Comparison of ENCODE assay signal across 1 cellular context in genomic region chr1:167220537-167221125, GRCh38.
TF ChIP-seq lines count a peak whose summit lies in the region.

Gene POU2F1, plus strand, starts transcription at chr1:167220886. Its CDS starts 12 bp downstream, at chr1:167220898.

TF ChIP-seq in H1, 55 proteins besides CTCF, POLR2A, EP300 and RAD21:
- TF ChIP-seq CREB1 (IDR thresholded peaks at IDR 0.05) (0 out of 2 replicates have a peak, but pooled peaks have one; percentile 5), NRF1 (IDR thresholded peaks at IDR 0.05; ENCODE audit: low read depth, low read length) (peak; percentile 100), TBP (IDR thresholded peaks at IDR 0.05; ENCODE audit: low read depth, low read length) (peak; percentile 39; the same call in 1 of the 2 replicates), POU5F1 (IDR thresholded peaks at IDR 0.05; ENCODE audit: low read depth, low read length) (no peak), TCF12 (IDR thresholded peaks at IDR 0.05; ENCODE audit: low read depth, low read length) (0 out of 2 replicates have a peak, but pooled peaks have one; percentile 42), POLR2AphosphoS5 (IDR thresholded peaks at IDR 0.05; ENCODE audit: low read depth, low read length) (peak; percentile 69; the same call in 1 of the 2 replicates), YY1 (IDR thresholded peaks at IDR 0.05; ENCODE audit: low read depth, low read length) (peak; percentile 96), TAF7 (optimal IDR thresholded peaks at IDR 0.05; ENCODE audit: borderline replicate concordance, low read depth, low read length) (peak; percentile 66), TAF1 (IDR thresholded peaks at IDR 0.05; ENCODE audit: low read depth, low read length) (peak; percentile 96), SIRT6 (IDR thresholded peaks at IDR 0.05; ENCODE audit: low read length) (no peak), ATF3 (IDR thresholded peaks at IDR 0.05; ENCODE audit: insufficient read depth, low read depth, low read length) (peak; percentile 45; the same call in 1 of the 2 replicates), EGR1 (IDR thresholded peaks at IDR 0.05; ENCODE audit: borderline replicate concordance, low read depth, low read length) (0 out of 2 replicates have a peak, but pooled peaks have one; percentile 17), ZNF274 (IDR thresholded peaks at IDR 0.05; ENCODE audit: borderline replicate concordance, extremely low read depth, low read length) (no peak), PHF8 (conservative IDR thresholded peaks at IDR 0.05; ENCODE audit: low read depth, low read length) (peak; percentile 20), SP4 (IDR thresholded peaks at IDR 0.05; ENCODE audit: low read length) (peak; percentile 95), SRF (IDR thresholded peaks at IDR 0.05; ENCODE audit: low read depth, low read length) (no peak)
